ENCODE assay signal across 9 cellular contexts in genomic region chr2:120539937-120540718, GRCh38.
A peak's percentile ranks its signal among the peaks of the same experiment; 100 is the strongest.
DNase-seq lines count a peak whose midpoint lies in the region; ATAC-seq and TF ChIP-seq lines count a peak whose summit lies in the region.
"Had no signal": no experiment of that assay in that cellular context is flagged by ENCODE, and none has a peak within 500 bp of the region (broad histone marks: within the 10 kb centered on the region; RNA-seq: fewer than 3 reads in every experiment).

No MANE protein-coding gene starts in this region.

- DNase-seq in BE2C (peak; percentile 61), NCI-H2107 (lab: John Stamatoyannopoulos, UW) (peak; percentile 65), dermis blood vessel endothelial cell (peak; percentile 27), mucosa of descending colon (no peak), GM19238 (ENCODE audit: insufficient read length, low spot score) (no peak)
- DNase-seq: stimulated activated naive B cell treated with anti-CD40 and anti-IgM and Interleukin-4, amounts not matched to agents 10 μg/mL and 1 μg/mL and 100 μg/mL, for 72 hours had no signal

- ATAC-seq in mucosa of descending colon (peak; percentile 49), HG03469 (IDR thresholded peaks at IDR 0.05; ENCODE audit: unreplicated experiment) (no peak), HG03521 (IDR thresholded peaks at IDR 0.05; ENCODE audit: unreplicated experiment) (no peak), HG03378 (IDR thresholded peaks at IDR 0.05; ENCODE audit: unreplicated experiment) (no peak)
- ATAC-seq: stimulated activated naive B cell treated with anti-CD40 and anti-IgM and Interleukin-4, amounts not matched to agents 10 μg/mL and 1 μg/mL and 100 μg/mL, for 72 hours had no signal

- intact Hi-C loops in mucosa of descending colon (cut with DNase I, micrococcal nuclease), result no loop called here

- no peak for TF ChIP-seq CTCF in BE2C (IDR thresholded peaks at IDR 0.05; ENCODE audit: low read depth, low read length)
- no peak for TF ChIP-seq CTCF in mucosa of descending colon (IDR thresholded peaks at IDR 0.05)

- H3K4me3 ChIP-seq in BE2C (ENCODE audit: low read depth, low read length), result no peak overlapping the region
- H3K4me3 ChIP-seq in mucosa of descending colon, result no peak overlapping the region

- H3K9me3 ChIP-seq in BE2C, result no peaks in the 10 kb centered on the region
- H3K9me3 ChIP-seq in mucosa of descending colon, result no peaks in the 10 kb centered on the region

- H3K4me1 ChIP-seq in BE2C, result no peaks in the 10 kb centered on the region
- no peaks in the 10 kb centered on the region for H3K4me1 ChIP-seq in mucosa of descending colon (ENCODE audit: low read depth)

- no peaks in the 10 kb centered on the region for H3K27me3 ChIP-seq in BE2C

- H3K36me3 ChIP-seq in BE2C, result no peaks in the 10 kb centered on the region
- no peaks in the 10 kb centered on the region for H3K36me3 ChIP-seq in mucosa of descending colon (ENCODE audit: low read depth)

Comparison
In these comparisons a context has a peak if more than half of its experiments do, and no peak if none do; other contexts are left out.
1. DNase-seq: peak in BE2C (single experiment), NCI-H2107 (single experiment) and dermis blood vessel endothelial cell (single experiment); none in mucosa of descending colon (0 of 3) and GM19238 (single experiment).